ENCODE assay signal across 27 cellular contexts in the genomic region with DNA sequence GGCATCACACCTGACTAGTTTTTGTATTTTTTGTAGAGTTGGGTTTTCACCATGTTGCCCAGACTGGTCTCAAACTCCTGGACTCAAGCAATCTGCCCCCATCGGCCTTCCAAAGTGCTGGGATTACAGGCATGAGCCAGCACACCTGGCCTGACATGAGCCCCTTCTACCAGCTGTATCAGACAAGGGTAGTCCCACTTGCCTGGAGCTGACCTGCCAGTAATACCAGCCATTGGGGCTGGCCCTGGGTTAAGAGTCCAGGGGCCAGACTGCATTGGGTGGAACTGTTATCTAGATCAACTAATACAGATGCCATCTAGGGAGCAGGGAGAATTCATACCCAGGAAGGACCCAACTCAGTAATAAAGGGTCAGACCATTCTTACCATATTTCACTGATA.
"Had no signal": no experiment of that assay in that cellular context is flagged by ENCODE, and none has a peak within 500 bp of the region (broad histone marks: within the 10 kb centered on the region; RNA-seq: fewer than 3 reads in every experiment).

No MANE protein-coding gene starts in this region.

- H3K9me3 ChIP-seq: adrenal gland, ascending aorta, gastroesophageal sphincter, lower lobe of right lung, mucosa of descending colon, thoracic aorta, upper lobe of left lung had no signal

- H3K4me3 Mint-ChIP-seq: activated CD4-positive, alpha-beta T cell treated with anti-CD3 and anti-CD28 coated beads, Interleukin-2, amount 10 ng/mL, durations not matched to agents 7 days and 5 days; activated CD8-positive, alpha-beta T cell treated with anti-CD3 and anti-CD28 coated beads for 36 hours; activated naive CD8-positive, alpha-beta T cell; effector memory CD8-positive, alpha-beta T cell; naive B cell; neural crest cell had no signal

- FAIRE-seq: islet of Langerhans had no signal

- H3K27me3 Mint-ChIP-seq: activated CD4-positive, alpha-beta T cell treated with anti-CD3 and anti-CD28 coated beads, Interleukin-2, amount 10 ng/mL, durations not matched to agents 7 days and 5 days; activated CD8-positive, alpha-beta T cell treated with anti-CD3 and anti-CD28 coated beads for 36 hours; activated naive CD8-positive, alpha-beta T cell; effector memory CD8-positive, alpha-beta T cell; naive B cell had no signal

- H3K4me3 ChIP-seq: adrenal gland, ascending aorta, dorsolateral prefrontal cortex, gastroesophageal sphincter, lower lobe of right lung, mucosa of descending colon, thoracic aorta, upper lobe of left lung had no signal

- H3K9me3 Mint-ChIP-seq: activated CD4-positive, alpha-beta T cell treated with anti-CD3 and anti-CD28 coated beads, Interleukin-2, amount 10 ng/mL, durations not matched to agents 7 days and 5 days; activated CD8-positive, alpha-beta T cell treated with anti-CD3 and anti-CD28 coated beads for 36 hours; effector memory CD8-positive, alpha-beta T cell; naive B cell; neural crest cell had no signal

- H3K36me3 Mint-ChIP-seq: naive B cell had no signal

- H3K27ac Mint-ChIP-seq: activated CD4-positive, alpha-beta T cell treated with anti-CD3 and anti-CD28 coated beads, Interleukin-2, amount 10 ng/mL, durations not matched to agents 7 days and 5 days; activated CD8-positive, alpha-beta T cell treated with anti-CD3 and anti-CD28 coated beads for 36 hours; activated naive CD8-positive, alpha-beta T cell; effector memory CD8-positive, alpha-beta T cell had no signal

- ATAC-seq: activated CD8-positive, alpha-beta T cell treated with anti-CD3 and anti-CD28 coated beads for 36 hours; effector memory CD8-positive, alpha-beta T cell; gastroesophageal sphincter; left cardiac atrium; lower lobe of right lung; mucosa of descending colon had no signal

- H3K27ac ChIP-seq: adrenal gland, brain microvascular endothelial cell, WERI-Rb-1 had no signal

- H3K27me3 ChIP-seq: adrenal gland, ascending aorta, brain microvascular endothelial cell, dorsolateral prefrontal cortex, gastroesophageal sphincter, upper lobe of left lung had no signal

- DNase-seq: activated CD4-positive, alpha-beta T cell treated with anti-CD3 and anti-CD28 coated beads, Interleukin-2, amount 10 ng/mL, durations not matched to agents 7 days and 5 days; activated CD4-positive, CD25-positive, alpha-beta regulatory T cell treated with anti-CD3 and anti-CD28 coated beads, Interleukin-2, amount 50 U/mL, for 72 hours; activated CD8-positive, alpha-beta T cell treated with anti-CD3 and anti-CD28 coated beads for 36 hours; activated naive CD4-positive, alpha-beta T cell; activated T-cell treated with anti-CD3 and anti-CD28 coated beads, Interleukin-2, amount 50 U/mL, for 1 hour; brain microvascular endothelial cell; central memory CD4-positive, alpha-beta T cell; dorsolateral prefrontal cortex; effector memory CD8-positive, alpha-beta T cell; hypothalamus; left cardiac atrium; lower lobe of right lung; mesendoderm; mucosa of descending colon; naive B cell; occipital lobe; stimulated activated CD4-positive, alpha-beta T cell treated with anti-CD3 and anti-CD28 coated beads, Interleukin-4, amount 100 ng/mL, for 1 hour; stimulated activated naive CD4-positive, alpha-beta T cell treated with Interleukin-2 at 50 U/mL for 16 hours; upper lobe of left lung; WERI-Rb-1 had no signal

- H3K4me1 Mint-ChIP-seq: activated CD4-positive, alpha-beta T cell treated with anti-CD3 and anti-CD28 coated beads, Interleukin-2, amount 10 ng/mL, durations not matched to agents 7 days and 5 days had no signal
